In the genomic region with DNA sequence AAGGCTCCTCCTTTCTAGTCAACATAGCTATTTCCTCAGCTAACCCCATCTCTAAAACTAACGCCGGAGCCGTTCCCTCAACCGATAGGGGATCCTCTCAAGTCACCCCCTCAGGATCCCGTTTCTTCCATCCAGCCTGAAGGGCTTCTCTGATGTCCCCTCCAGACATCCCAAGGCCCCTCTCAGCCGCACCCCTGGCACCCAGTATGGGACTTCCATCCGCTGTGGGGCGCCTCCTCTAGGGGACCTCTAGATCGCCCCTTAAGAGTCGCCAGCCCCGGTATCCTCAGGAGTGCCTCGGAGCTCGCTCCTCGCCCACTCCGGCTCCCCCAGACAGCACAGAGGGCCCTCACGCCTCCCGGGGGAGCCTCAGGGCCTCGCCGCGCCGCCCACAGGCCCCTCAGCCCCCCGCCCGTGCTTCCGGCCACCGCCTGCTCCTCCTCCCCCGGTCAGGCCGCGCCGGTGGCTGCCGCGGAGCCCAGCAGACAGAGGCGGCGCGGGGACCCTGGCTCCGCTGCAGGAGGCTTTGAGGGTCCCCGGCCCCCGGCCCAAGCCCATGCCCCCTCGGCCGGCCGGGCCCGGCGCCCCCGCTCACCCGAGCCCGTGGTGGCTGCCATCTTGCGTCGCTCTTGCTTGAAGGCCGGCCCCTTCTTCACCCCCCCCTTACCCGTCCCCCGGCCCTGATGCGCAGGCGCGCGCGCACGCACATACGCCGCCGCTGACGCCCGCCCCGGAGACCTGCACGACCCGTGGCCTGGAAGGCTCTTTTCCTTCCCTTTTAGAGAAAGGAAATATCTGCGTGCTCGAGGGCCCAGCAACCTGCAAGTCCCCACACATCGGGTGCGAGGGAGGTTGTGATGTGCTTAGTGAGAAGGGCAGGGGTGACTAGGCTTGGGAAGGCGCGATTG, we compare ENCODE assay signal across 8 cellular contexts. TPM values are rescaled to one million over a fixed set of nuclear protein-coding genes. Genes with fewer than 3 reads are reported as not detected.
DNase-seq lines count a peak whose midpoint lies in the region; ATAC-seq and TF ChIP-seq lines count a peak whose summit lies in the region.

A gene (minus strand): TSS at position 639 of the 908 bp plus-strand sequence. CDS start 22 bp downstream, at position 617.

- intact Hi-C loops in activated CD4-positive, alpha-beta memory T cell treated with anti-CD3 and anti-CD28 coated beads for 36 hours (cut with micrococcal nuclease) = loop anchor here (1.0 to 10.0 kb wide), 10 partner anchors 9 to 838 kb away; a partner anchor contains a TSS
- intact Hi-C loops in right lobe of liver (cut with DNase I) = no loop called here

- no peaks in the 10 kb centered on the region for H3K36me3 ChIP-seq in right lobe of liver

- peaks cover 16% of the 10 kb centered on the region for H3K36me3 Mint-ChIP-seq in activated CD4-positive, alpha-beta memory T cell treated with anti-CD3 and anti-CD28 coated beads for 36 hours

- H3K27ac Mint-ChIP-seq in activated CD4-positive, alpha-beta memory T cell treated with anti-CD3 and anti-CD28 coated beads for 36 hours = peak within 1 kb of the TSS; percentile 95

- H3K9me3 ChIP-seq in AG04450 (ENCODE audit: control insufficient read depth, insufficient read depth, low read length) = no peaks in the 10 kb centered on the region
- H3K9me3 ChIP-seq in right lobe of liver = no peaks in the 10 kb centered on the region

- peaks cover 0 to 48% (median 26%) of the 10 kb centered on the region in 4 donors for H3K4me1 ChIP-seq in right lobe of liver

- peak; percentile 74 for TF ChIP-seq POLR2A in right lobe of liver (IDR thresholded peaks at IDR 0.05)

- peaks cover 73% of the 10 kb centered on the region for H3K4me1 Mint-ChIP-seq in activated CD4-positive, alpha-beta memory T cell treated with anti-CD3 and anti-CD28 coated beads for 36 hours (ENCODE audit: low read depth)

- POLR2A ChIA-PET in AG04450 (lab: Yijun Ruan, JAX) = interaction anchor here (0.5 kb wide), 1 partner anchor 20 kb away, joined by 3 read pairs; no protein-coding TSS in a partner anchor
- POLR2A ChIA-PET in activated CD4-positive, alpha-beta memory T cell treated with anti-CD3 and anti-CD28 coated beads for 36 hours (lab: Charles Lee) = interaction anchor here (0.6 to 2.2 kb wide), 5 partner anchors 13 to 78 kb away, joined by 3 to 18 read pairs (median 3); a partner anchor contains a TSS

- TF ChIP-seq CTCF in AG04450 (IDR thresholded peaks at IDR 0.05; ENCODE audit: low read depth, low read length) = peak; percentile 46
- peak in 2 of 4 donors; percentile 22 to 23 for TF ChIP-seq CTCF in right lobe of liver (IDR thresholded peaks at IDR 0.05)

- H3K27me3 ChIP-seq in AG04450 (ENCODE audit: control insufficient read depth, insufficient read depth, low read length) (no peaks in the 10 kb centered on the region), right lobe of liver (no peaks in the 10 kb centered on the region)

- H3K27ac ChIP-seq in AG04450 (ENCODE audit: low read depth, low read length) = peak within 1 kb of the TSS; percentile 90
- H3K27ac ChIP-seq in right lobe of liver = peak within 1 kb of the TSS; percentile 94 to 97 (median 95)

- H3K27me3 Mint-ChIP-seq in activated CD4-positive, alpha-beta memory T cell treated with anti-CD3 and anti-CD28 coated beads for 36 hours = no peaks in the 10 kb centered on the region

- DNase-seq in AG04450 (ENCODE audit: low read depth, low spot score) (peak; percentile 47), HK-2 (ENCODE audit: unreplicated experiment) (peak; percentile 95), NCI-H82 treated with DMSO at 0.1 percent for 48 hours (lab: John Stamatoyannopoulos, UW; ENCODE audit: unreplicated experiment) (peak; percentile 42), dermis microvascular lymphatic vessel endothelial cell (ENCODE audit: low read depth in 2 of 2) (peak; percentile 64 to 91), right lobe of liver (peak; percentile 94 to 95 (median 94))
- DNase-seq in activated CD4-positive, alpha-beta memory T cell treated with anti-CD3 and anti-CD28 coated beads for 36 hours = peak; percentile 94
- DNase-seq in stimulated activated CD4-positive, alpha-beta T cell treated with anti-CD3 and anti-CD28 coated beads, Interleukin-4, amount 100 ng/mL, for 24 hours = peak; percentile 89

- H3K9me3 Mint-ChIP-seq in activated CD4-positive, alpha-beta memory T cell treated with anti-CD3 and anti-CD28 coated beads for 36 hours = no peaks in the 10 kb centered on the region

- CTCF ChIA-PET in AG04450 (lab: Charles Lee) = interaction anchor here (0.7 to 1.3 kb wide), 3 partner anchors 41 to 58 kb away, joined by 3 read pairs; no protein-coding TSS in a partner anchor
- CTCF ChIA-PET in activated CD4-positive, alpha-beta memory T cell treated with anti-CD3 and anti-CD28 coated beads for 36 hours (lab: Charles Lee) = interaction anchor here (0.7 to 3.1 kb wide), 7 partner anchors 8 to 633 kb away, joined by 3 to 14 read pairs (median 4); a partner anchor contains a TSS

- WGBS in right lobe of liver (ENCODE audit: insufficient coverage, low coverage, low lambda C conversion rate, missing lambda C conversion rate) = under 1% methylated on average over 52 of the region's 70 CpGs

- peak within 1 kb of the TSS; percentile 95 for H3K4me3 Mint-ChIP-seq in activated CD4-positive, alpha-beta memory T cell treated with anti-CD3 and anti-CD28 coated beads for 36 hours

- ATAC-seq in GM19025 (IDR thresholded peaks at IDR 0.05; ENCODE audit: low read depth, unreplicated experiment) (peak; percentile 42), right lobe of liver (peak; percentile 78 to 87 (median 84))

- H3K4me3 ChIP-seq in AG04450 (ENCODE audit: low read depth, low read length) = peak within 1 kb of the TSS; percentile 92
- peak within 1 kb of the TSS; percentile 89 to 99 (median 98) for H3K4me3 ChIP-seq in right lobe of liver

RNA-seq across cellular contexts. Expression of the gene that starts here (rescaled TPM):
- 148 and 171 TPM in 2 replicates for polyA plus RNA-seq in AG04450 (2011; rRNA removed)
- polyA minus RNA-seq in AG04450 (2011; rRNA and poly(A)+ RNA removed) = 87.4 and 99.3 TPM in 2 replicates
- total RNA-seq in activated CD4-positive, alpha-beta memory T cell treated with anti-CD3 and anti-CD28 coated beads for 36 hours = 100 to 1,000 TPM; 167 to 172 TPM
- 23.6 and 37.2 TPM in 2 replicates for total RNA-seq in dermis microvascular lymphatic vessel endothelial cell
- total RNA-seq in right lobe of liver = 10 to 100 TPM; 38.2 to 49.4 (median 44.3) TPM

Comparison
In these comparisons a context has a peak if more than half of its experiments do, and no peak if none do; other contexts are left out.
1. Peak in every context shown above with its lines: DNase-seq, ATAC-seq, H3K4me3 ChIP-seq and H3K27ac ChIP-seq.
2. DNase-seq: peak in every context shown above with its lines; median percentile 95 in HK-2; 94 in activated CD4-positive, alpha-beta memory T cell treated with anti-CD3 and anti-CD28 coated beads for 36 hours; 94 in right lobe of liver; 89 in stimulated activated CD4-positive, alpha-beta T cell treated with anti-CD3 and anti-CD28 coated beads, Interleukin-4, amount 100 ng/mL, for 24 hours; 78 in dermis microvascular lymphatic vessel endothelial cell; 47 in AG04450; 42 in NCI-H82 treated with DMSO at 0.1 percent for 48 hours.